ENCODE assay signal across 17 cellular contexts in genomic region chr3:119456469-119456868, GRCh38. TPM values are rescaled to one million over a fixed set of nuclear protein-coding genes. Genes with fewer than 3 reads are reported as not detected.
DNase-seq lines count a peak whose midpoint lies in the region; ATAC-seq, FAIRE-seq and TF ChIP-seq lines count a peak whose summit lies in the region.
"Had no signal": no experiment of that assay in that cellular context is flagged by ENCODE, and none has a peak within 500 bp of the region (broad histone marks: within the 10 kb centered on the region; RNA-seq: fewer than 3 reads in every experiment).

No MANE protein-coding gene starts in this region.

- H3K9ac ChIP-seq in Loucy (ENCODE audit: low read depth, low read length, poor library complexity, severe bottlenecking), result no peak overlapping the region
- H3K9ac ChIP-seq in GM12878 (ENCODE audit: control insufficient read depth, insufficient read depth, low read length), result no peak overlapping the region
- H3K9ac ChIP-seq: BLaER1 treated with 17β-estradiol and CSF1 and Interleukin-3, amounts not matched to agents 10 nM and 100 nM had no signal

- no peaks in the 10 kb centered on the region for H3F3A ChIP-seq in Loucy (ENCODE audit: low read depth)

- peak overlapping the region in 1 of 2 donors; percentile 11 for H3K4me3 Mint-ChIP-seq in CD14-positive monocyte
- H3K4me3 Mint-ChIP-seq in endothelial cell (ENCODE audit: unreplicated experiment), result no peak overlapping the region
- H3K4me3 Mint-ChIP-seq: CD4-positive, alpha-beta T cell; H9 had no signal

- no peak overlapping the region for H3K27ac ChIP-seq in GM12878 (ENCODE audit: control insufficient read depth, insufficient read depth)

- POLR2A ChIA-PET in GM12878 (lab: Charles Lee), result interaction anchor here (0.6 kb wide), 1 partner anchor 15 kb away, joined by 3 read pairs; no protein-coding TSS in a partner anchor

- H3K4me1 ChIP-seq in Loucy (ENCODE audit: insufficient read depth, low read length, poor library complexity, severe bottlenecking) (peaks cover 21% of the 10 kb centered on the region), GM12878 (ENCODE audit: control insufficient read depth, insufficient read depth, low read length) (peaks cover 4% of the 10 kb centered on the region; the same call in 1 of the 2 replicates)

- H3K27ac Mint-ChIP-seq in CD14-positive monocyte (peak overlapping the region; percentile 76 to 95 (median 91)), endothelial cell (ENCODE audit: unreplicated experiment) (peak overlapping the region; percentile 25)
- H3K27ac Mint-ChIP-seq: CD4-positive, alpha-beta T cell; H9 had no signal

- FAIRE-seq in GM12878 (lab: Jason Lieb, UNC), result no peak
- FAIRE-seq: GM12892, HepG2, HTR-8/SVneo had no signal

- H2AFZ ChIP-seq in Loucy (ENCODE audit: low read length) (no peak overlapping the region), GM12878 (ENCODE audit: control insufficient read depth, low read depth, low read length) (no peak overlapping the region)

- WGBS in GM12878 (ENCODE audit: insufficient coverage, insufficient replicate concordance, low lambda C conversion rate, missing lambda C conversion rate), result 92% methylated on average over 1 of the region's 1 CpG

- CTCF ChIA-PET in GM12878 (lab: Yijun Ruan, JAX), result no interaction called here

- H3K27me3 ChIP-seq in Loucy (ENCODE audit: insufficient read depth, low read length, poor library complexity, severe bottlenecking) (no peaks in the 10 kb centered on the region), GM12878 (replicated peaks in 1 of 2; ENCODE audit: control insufficient read depth in 2 of 2, insufficient read depth in 2 of 2, low read length in 1 of 2) (no peaks in the 10 kb centered on the region)
- H3K27me3 ChIP-seq: BLaER1 treated with 17β-estradiol and CSF1 and Interleukin-3, amounts not matched to agents 10 nM and 100 nM had no signal

- H4K20me1 ChIP-seq in Loucy (ENCODE audit: insufficient read depth, low read length, poor library complexity, severe bottlenecking), result peaks cover 17% of the 10 kb centered on the region
- no peaks in the 10 kb centered on the region for H4K20me1 ChIP-seq in GM12878 (ENCODE audit: control insufficient read depth, insufficient read depth)

- RAD21 ChIA-PET in GM12878 (lab: Charles Lee; ENCODE audit: unreplicated experiment), result no interaction called here

- peaks cover 0 to 1% (median 0%) of the 10 kb centered on the region in 3 donors for H3K27me3 Mint-ChIP-seq in CD14-positive monocyte (ENCODE audit: low read depth in 3 of 3)
- peaks cover 1% of the 10 kb centered on the region for H3K27me3 Mint-ChIP-seq in endothelial cell (ENCODE audit: unreplicated experiment)
- H3K27me3 Mint-ChIP-seq: CD4-positive, alpha-beta T cell had no signal

- BruUV-seq in GM12878 (replicated peaks; lab: Mats Ljungman, UMichigan), result no TSS peak

- no peaks in the 10 kb centered on the region for H3K9me3 ChIP-seq in Loucy (ENCODE audit: insufficient read depth, low read depth, low read length)
- H3K9me3 ChIP-seq in GM12878 (replicated peaks; ENCODE audit: control insufficient read depth, insufficient read depth, low read length), result no peaks in the 10 kb centered on the region
- H3K9me3 ChIP-seq: BLaER1 treated with 17β-estradiol and CSF1 and Interleukin-3, amounts not matched to agents 10 nM and 100 nM had no signal

- H3K9me3 Mint-ChIP-seq in CD14-positive monocyte, result no peaks in the 10 kb centered on the region
- H3K9me3 Mint-ChIP-seq in endothelial cell (ENCODE audit: unreplicated experiment), result no peaks in the 10 kb centered on the region
- H3K9me3 Mint-ChIP-seq: CD4-positive, alpha-beta T cell; H9 had no signal

- no peak for TF ChIP-seq RAD21 in GM12878 (IDR thresholded peaks at IDR 0.05; ENCODE audit: insufficient read depth, low read depth, low read length)

- TF ChIP-seq POLR2A in GM12878 (IDR thresholded peaks at IDR 0.05; ENCODE audit: low read depth, low read length) (no peak), GM18505 (IDR thresholded peaks at IDR 0.05; ENCODE audit: borderline replicate concordance, extremely low read depth, insufficient read depth, insufficient read length) (no peak)

- intact Hi-C loops in CD14-positive monocyte (cut with micrococcal nuclease), result no loop called here
- intact Hi-C loops in GM12878 (cut with micrococcal nuclease; ENCODE audit: unreplicated experiment), result no loop called here

- TF ChIP-seq EP300 in GM12878 (IDR thresholded peaks at IDR 0.05; ENCODE audit: borderline replicate concordance in 1 of 2, control insufficient read depth in 1 of 2, low read depth in 2 of 2, low read length in 2 of 2), result no peak

- SMC1A ChIA-PET in GM12878 (lab: Charles Lee; ENCODE audit: uncharacterized antibody, unreplicated experiment), result interaction anchor here (0.6 to 2.2 kb wide), 5 partner anchors 8 to 225 kb away, joined by 3 to 10 read pairs (median 4); partner anchors contain the start of gene TMEM39A

- H3K36me3 Mint-ChIP-seq in CD14-positive monocyte (peaks cover 72 to 79% of the 10 kb centered on the region in 2 donors), endothelial cell (ENCODE audit: low read depth, unreplicated experiment) (peaks cover 11% of the 10 kb centered on the region)

- no peak for DNase-seq in CD14-positive monocyte (ENCODE audit: low spot score)
- no peak for DNase-seq in GM12878 (ENCODE audit: low read depth, low spot score)
- no peak for DNase-seq in endothelial cell (ENCODE audit: low spot score)
- DNase-seq in cortex of kidney (lab: John Stamatoyannopoulos, UW), result no peak
- no peak for DNase-seq in NCI-H2107 treated with DMSO at 0.1 percent for 48 hours (lab: John Stamatoyannopoulos, UW; ENCODE audit: unreplicated experiment)
- DNase-seq: ACHN; CD4-positive, alpha-beta T cell; DMS79; GOT3; H9 had no signal

- peaks cover 43% of the 10 kb centered on the region for H3K4me1 Mint-ChIP-seq in CD14-positive monocyte
- H3K4me1 Mint-ChIP-seq in endothelial cell (ENCODE audit: unreplicated experiment), result no peaks in the 10 kb centered on the region
- H3K4me1 Mint-ChIP-seq: H9 had no signal

- H3K36me3 ChIP-seq in Loucy (ENCODE audit: insufficient read depth, low read length) (peaks cover 52% of the 10 kb centered on the region; the same call in 1 of the 2 replicates), GM12878 (ENCODE audit: control insufficient read depth in 2 of 2, insufficient read depth in 2 of 2, low read length in 1 of 2) (peaks cover 1 to 41% of the 10 kb centered on the region in 2 experiments; a peak in 3 of 4 replicates)

- peak overlapping the region; percentile 26 for H3K4me3 ChIP-seq in Loucy (ENCODE audit: low read length, poor library complexity, severe bottlenecking)
- no peak overlapping the region for H3K4me3 ChIP-seq in GM12878
- H3K4me3 ChIP-seq: BLaER1 treated with 17β-estradiol and CSF1 and Interleukin-3, amounts not matched to agents 10 nM and 100 nM had no signal

- H3K79me2 ChIP-seq in Loucy (ENCODE audit: insufficient read depth, low read length) (peaks cover 33% of the 10 kb centered on the region), GM12878 (ENCODE audit: control insufficient read depth, insufficient read depth, low read length) (peaks cover 26% of the 10 kb centered on the region)

- no peak for TF ChIP-seq CTCF in CD14-positive monocyte (IDR thresholded peaks at IDR 0.05)
- no peak for TF ChIP-seq CTCF in Loucy (conservative IDR thresholded peaks at IDR 0.05; ENCODE audit: low read length)
- TF ChIP-seq CTCF in GM12878 (IDR thresholded peaks at IDR 0.05 in 2 of 3, conservative IDR thresholded peaks at IDR 0.05 in 1 of 3; ENCODE audit: control insufficient read depth in 2 of 3, extremely low read depth in 1 of 3, insufficient read depth in 1 of 3, low read depth in 3 of 3, low read length in 3 of 3), result no peak
- no peak for TF ChIP-seq CTCF in endothelial cell (IDR thresholded peaks at IDR 0.05; ENCODE audit: unreplicated experiment)

- ATAC-seq in GM12878 (peak; percentile 52), GM18505 (IDR thresholded peaks at IDR 0.05; ENCODE audit: unreplicated experiment) (no peak), HG02973 (IDR thresholded peaks at IDR 0.05; ENCODE audit: unreplicated experiment) (no peak)
- ATAC-seq: HepG2 had no signal

- H3K9me2 ChIP-seq in Loucy (replicated peaks; ENCODE audit: low read depth, low read length), result no peaks in the 10 kb centered on the region

- H3K4me2 ChIP-seq in Loucy (ENCODE audit: low read depth, low read length, poor library complexity, severe bottlenecking), result peak overlapping the region; percentile 50
- H3K4me2 ChIP-seq in GM12878 (ENCODE audit: control insufficient read depth, insufficient read depth), result peak overlapping the region; percentile 0; the same call in 1 of the 2 replicates

- in situ Hi-C loops in GM12878 (cut with MboI), result no loop called here

RNA-seq across cellular contexts. Expression of gene TMEM39A, which starts 6.9 kb away (rescaled TPM):
- polyA plus RNA-seq in CD14-positive monocyte (10 to 100 TPM in 1 of 2 donors, 1 to 10 TPM in 1; 9.6 to 11.6 TPM), GM12878 (2011; rRNA removed) (43.2 and 44.7 TPM in 2 replicates), GM12878 (2014; fragmentation: Illumina TruSeq; extraction: Trizol) (19.8 and 21.7 TPM in 2 replicates), GM12878 (2014; fragmentation: Nextera tagmentation; extraction: Ambion mirVana) (10 to 100 TPM; 10.8 to 21.2 TPM), GM12878 (2014; rRNA removed) (27.0 and 28.0 TPM in 2 replicates), GM12878 (2016; fragmentation: Nextera tagmentation; extraction: Ambion mirVana) (10 to 100 TPM; 40.4 to 41.6 TPM)
- total RNA-seq in GM12878 (2013; cell fraction: nucleolus; rRNA removed), result 197 and 208 TPM in 2 replicates
- total RNA-seq in GM12878 (2014; rRNA removed) (32.2 and 38.5 TPM in 2 replicates), GM12878 (2014; rRNA removed; fragmentation: Illumina TruSeq; extraction: Trizol) (20.7 and 23.3 TPM in 2 replicates), GM12878 (2021) (35.8 and 39.0 TPM in 2 replicates), endothelial cell (ENCODE audit: unreplicated experiment) (30.5 TPM)
- polyA plus RNA-seq in GM12878 (2011; ENCODE audit: low read depth), result 14.8 TPM
- 25.6 and 26.8 TPM in 2 replicates for polyA plus RNA-seq in GM12878 (2011; cell fraction: cytosol; rRNA removed)
- 59.1 and 86.2 TPM in 2 replicates for polyA plus RNA-seq in GM12878 (2011; cell fraction: nucleus; rRNA removed)
- polyA plus RNA-seq in GM12878 (2012), result 24.8 and 26.8 TPM in 2 replicates
- polyA minus RNA-seq in GM12878 (2011; rRNA and poly(A)+ RNA removed), result 83.7 and 91.1 TPM in 2 replicates
- polyA minus RNA-seq in GM12878 (2011; cell fraction: cytosol; rRNA and poly(A)+ RNA removed), result 7.7 and 11.2 TPM in 2 replicates
- polyA minus RNA-seq in GM12878 (2011; cell fraction: nucleus; rRNA and poly(A)+ RNA removed), result 53.1 and 60.4 TPM in 2 replicates

RNA-seq across cellular contexts. Expression of gene POGLUT1, which starts 12.3 kb away (rescaled TPM):
- polyA plus RNA-seq in CD14-positive monocyte (10 to 100 TPM; 30.3 to 34.8 TPM), GM12878 (2011; rRNA removed) (38.3 and 53.7 TPM in 2 replicates), GM12878 (2014; fragmentation: Illumina TruSeq; extraction: Trizol) (19.8 and 22.5 TPM in 2 replicates), GM12878 (2014; fragmentation: Nextera tagmentation; extraction: Ambion mirVana) (10 to 100 TPM; 18.3 to 37.9 TPM), GM12878 (2014; rRNA removed) (13.3 and 16.4 TPM in 2 replicates), GM12878 (2016; fragmentation: Nextera tagmentation; extraction: Ambion mirVana) (10 to 100 TPM; 25.7 to 29.3 TPM)
- 118 and 124 TPM in 2 replicates for total RNA-seq in GM12878 (2013; cell fraction: nucleolus; rRNA removed)
- total RNA-seq in GM12878 (2014; rRNA removed) (19.1 and 22.7 TPM in 2 replicates), GM12878 (2014; rRNA removed; fragmentation: Illumina TruSeq; extraction: Trizol) (18.5 and 19.0 TPM in 2 replicates), GM12878 (2021) (20.3 and 27.1 TPM in 2 replicates), endothelial cell (ENCODE audit: unreplicated experiment) (14.7 TPM)
- 9.3 TPM for polyA plus RNA-seq in GM12878 (2011; ENCODE audit: low read depth)
- polyA plus RNA-seq in GM12878 (2011; cell fraction: cytosol; rRNA removed), result 13.7 and 16.3 TPM in 2 replicates
- 38.2 and 38.9 TPM in 2 replicates for polyA plus RNA-seq in GM12878 (2011; cell fraction: nucleus; rRNA removed)
- polyA plus RNA-seq in GM12878 (2012), result 13.3 and 15.9 TPM in 2 replicates
- 27.0 and 39.1 TPM in 2 replicates for polyA minus RNA-seq in GM12878 (2011; rRNA and poly(A)+ RNA removed)
- polyA minus RNA-seq in GM12878 (2011; cell fraction: cytosol; rRNA and poly(A)+ RNA removed), result 11.4 and 12.6 TPM in 2 replicates
- polyA minus RNA-seq in GM12878 (2011; cell fraction: nucleus; rRNA and poly(A)+ RNA removed), result 21.5 and 37.2 TPM in 2 replicates

RNA-seq across cellular contexts. Expression of gene TIMMDC1, which starts 41.9 kb away (rescaled TPM):
- polyA plus RNA-seq in CD14-positive monocyte (10 to 100 TPM; 78.2 to 81.1 TPM), GM12878 (2011; rRNA removed) (67.9 and 98.2 TPM in 2 replicates), GM12878 (2014; fragmentation: Illumina TruSeq; extraction: Trizol) (56.7 and 64.3 TPM in 2 replicates), GM12878 (2014; fragmentation: Nextera tagmentation; extraction: Ambion mirVana) (100 to 1,000 TPM; 136 to 146 TPM), GM12878 (2014; rRNA removed) (62.5 and 70.8 TPM in 2 replicates), GM12878 (2016; fragmentation: Nextera tagmentation; extraction: Ambion mirVana) (100 to 1,000 TPM; 138 to 142 TPM)
- total RNA-seq in GM12878 (2013; cell fraction: nucleolus; rRNA removed), result 48.8 and 57.4 TPM in 2 replicates
- total RNA-seq in GM12878 (2014; rRNA removed) (55.5 and 59.3 TPM in 2 replicates), GM12878 (2014; rRNA removed; fragmentation: Illumina TruSeq; extraction: Trizol) (52.3 and 55.9 TPM in 2 replicates), GM12878 (2021) (76.3 and 79.7 TPM in 2 replicates), endothelial cell (ENCODE audit: unreplicated experiment) (83.0 TPM)
- 46.8 TPM for polyA plus RNA-seq in GM12878 (2011; ENCODE audit: low read depth)
- 43.3 and 50.3 TPM in 2 replicates for polyA plus RNA-seq in GM12878 (2011; cell fraction: cytosol; rRNA removed)
- polyA plus RNA-seq in GM12878 (2011; cell fraction: nucleus; rRNA removed), result 31.7 and 36.5 TPM in 2 replicates
- 32.6 and 37.3 TPM in 2 replicates for polyA plus RNA-seq in GM12878 (2012)
- polyA minus RNA-seq in GM12878 (2011; rRNA and poly(A)+ RNA removed), result 28.7 and 39.7 TPM in 2 replicates
- polyA minus RNA-seq in GM12878 (2011; cell fraction: cytosol; rRNA and poly(A)+ RNA removed), result 15.9 and 26.4 TPM in 2 replicates
- polyA minus RNA-seq in GM12878 (2011; cell fraction: nucleus; rRNA and poly(A)+ RNA removed), result 26.7 and 37.4 TPM in 2 replicates
